Comparison of ENCODE assay signal across 8 cellular contexts in genomic region chr5:52787600-52788504, GRCh38. TPM values are rescaled to one million over a fixed set of nuclear protein-coding genes. Genes with fewer than 3 reads are reported as not detected.
DNase-seq lines count a peak whose midpoint lies in the region; TF ChIP-seq lines count a peak whose summit lies in the region.

Gene ITGA1, plus strand, starts transcription at chr5:52787916. Its CDS starts 438 bp downstream, at chr5:52788354.
Gene PELO, plus strand, starts transcription at chr5:52787916. Its CDS starts 12,479 bp downstream, at chr5:52800395.

- CTCF ChIA-PET in GM10248 (lab: Yijun Ruan, JAX): interaction anchor here (0.8 to 1.7 kb wide), 6 partner anchors 11 to 135 kb away, joined by 3 to 13 read pairs (median 4); no protein-coding TSS in a partner anchor

- POLR2A ChIA-PET in GM10248 (lab: Yijun Ruan, JAX): no interaction called here

- peak; percentile 45 for TF ChIP-seq CTCF in GM10248 (IDR thresholded peaks at IDR 0.05; ENCODE audit: control extremely low read depth, extremely low read depth, low read depth, missing control alignments)
- peak; percentile 34 for TF ChIP-seq CTCF in choroid plexus epithelial cell (conservative IDR thresholded peaks at IDR 0.05; ENCODE audit: low read depth, low read length)

- DNase-seq in GM10248 (ENCODE audit: extremely low spot score): peak; percentile 71
- peak; percentile 61 for DNase-seq in GOT3 (lab: John Stamatoyannopoulos, UW)
- peak; percentile 77 for DNase-seq in LHCN-M2 (ENCODE audit: low read depth)
- DNase-seq in activated CD4-positive, CD25-positive, alpha-beta regulatory T cell treated with anti-CD3 and anti-CD28 coated beads, Interleukin-2, amount 50 U/mL, for 72 hours: peak; percentile 57
- peak; percentile 82 for DNase-seq in choroid plexus epithelial cell (ENCODE audit: low read depth)
- DNase-seq in kidney glomerular epithelial cell (lab: John Stamatoyannopoulos, UW): peak; percentile 93
- peak; percentile 63 for DNase-seq in stimulated activated CD4-positive, alpha-beta T cell treated with anti-CD3 and anti-CD28 coated beads, Interleukin-15, amount 100 ng/mL, for 24 hours
- DNase-seq in cerebellar nuclear complex (lab: John Stamatoyannopoulos, UW): no peak

- peak within 1 kb of the TSS; percentile 78 for H3K4me3 ChIP-seq in choroid plexus epithelial cell (ENCODE audit: low read depth, low read length)

RNA-seq across cellular contexts. Expression of gene ITGA1, which starts in this region (rescaled TPM):
- total RNA-seq in LHCN-M2 (2014; rRNA removed): 4.3 and 14.8 TPM in 2 replicates
- polyA plus RNA-seq in LHCN-M2 (2012): 4.2 TPM

RNA-seq across cellular contexts. Expression of gene PELO, which starts in this region (rescaled TPM):
- 16.0 and 18.3 TPM in 2 replicates for total RNA-seq in LHCN-M2 (2014; rRNA removed)
- polyA plus RNA-seq in LHCN-M2 (2012): 16.1 TPM

Comparison
In these comparisons a context has a peak if more than half of its experiments do, and no peak if none do; other contexts are left out.
1. DNase-seq: peak in GM10248 (single experiment), GOT3 (single experiment), LHCN-M2 (single experiment), activated CD4-positive, CD25-positive, alpha-beta regulatory T cell treated with anti-CD3 and anti-CD28 coated beads, Interleukin-2, amount 50 U/mL, for 72 hours (single experiment), choroid plexus epithelial cell (single experiment), kidney glomerular epithelial cell (single experiment) and stimulated activated CD4-positive, alpha-beta T cell treated with anti-CD3 and anti-CD28 coated beads, Interleukin-15, amount 100 ng/mL, for 24 hours (single experiment); none in cerebellar nuclear complex (0 of 2).